Comparison of ENCODE assay signal across 23 cellular contexts in the genomic region with DNA sequence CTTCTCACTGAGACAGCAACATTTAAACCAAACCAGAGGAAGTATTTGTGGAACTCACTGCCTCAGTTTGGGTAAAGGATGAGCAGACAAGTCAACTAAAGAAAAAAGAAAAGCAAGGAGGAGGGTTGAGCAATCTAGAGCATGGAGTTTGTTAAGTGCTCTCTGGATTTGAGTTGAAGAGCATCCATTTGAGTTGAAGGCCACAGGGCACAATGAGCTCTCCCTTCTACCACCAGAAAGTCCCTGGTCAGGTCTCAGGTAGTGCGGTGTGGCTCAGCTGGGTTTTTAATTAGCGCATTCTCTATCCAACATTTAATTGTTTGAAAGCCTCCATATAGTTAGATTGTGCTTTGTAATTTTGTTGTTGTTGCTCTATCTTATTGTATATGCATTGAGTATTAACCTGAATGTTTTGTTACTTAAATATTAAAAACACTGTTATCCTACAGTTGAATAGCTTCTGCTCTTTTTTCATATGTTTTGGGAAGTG.
"Had no signal": no experiment of that assay in that cellular context is flagged by ENCODE, and none has a peak within 500 bp of the region (broad histone marks: within the 10 kb centered on the region; RNA-seq: fewer than 3 reads in every experiment).

No MANE protein-coding gene starts in this region.

- H3K4me3 ChIP-seq: gastrocnemius medialis, left lung, lung, mucosa of descending colon, stomach, thyroid gland, upper lobe of left lung, vagina had no signal

- DNase-seq: activated CD4-positive, alpha-beta T cell treated with anti-CD3 and anti-CD28 coated beads for 36 hours; activated CD4-positive, CD25-positive, alpha-beta regulatory T cell; activated naive CD4-positive, alpha-beta T cell; activated T-cell treated with anti-CD3 and anti-CD28 coated beads for 4 hours; activated T-cell treated with anti-CD3 and anti-CD28 coated beads, Interleukin-2, amount 50 U/mL, for 72 hours; anterior cingulate cortex; effector memory CD4-positive, alpha-beta T cell; gastrocnemius medialis; glutamatergic neuron; left lung; mesendoderm; mucosa of descending colon; right cardiac atrium; stimulated activated CD4-positive, alpha-beta T cell treated with anti-CD3 and anti-CD28 coated beads, Interleukin-15, amount 100 ng/mL, for 24 hours; stimulated activated CD4-positive, alpha-beta T cell treated with anti-CD3 and anti-CD28 coated beads, Interleukin-2, amount 100 ng/mL, for 24 hours; stimulated activated naive B cell treated with anti-CD40 and anti-IgM and Interleukin-4, amounts not matched to agents 10 μg/mL and 1 μg/mL and 100 μg/mL, for 72 hours; stomach; thyroid gland; upper lobe of left lung had no signal

- ATAC-seq: activated CD4-positive, alpha-beta T cell treated with anti-CD3 and anti-CD28 coated beads for 36 hours; activated naive CD4-positive, alpha-beta T cell treated with anti-CD3 and anti-CD28 coated beads, Interleukin-2, amount 50 U/mL, for 72 hours; activated T-cell treated with anti-CD3 and anti-CD28 coated beads, Interleukin-2, amount 50 U/mL, for 72 hours; gastrocnemius medialis; left lung; mucosa of descending colon; natural killer cell treated with Interleukin-12 subunit alpha and Interleukin-12 subunit beta and Interleukin-15 and Interleukin-18, amount 100 ng/mL, for 72 hours; right cardiac atrium; stimulated activated naive B cell treated with anti-CD40 and anti-IgM and Interleukin-4, amounts not matched to agents 10 μg/mL and 1 μg/mL and 100 μg/mL, for 72 hours had no signal
